Comparison of ENCODE assay signal across 14 cellular contexts in the genomic region with DNA sequence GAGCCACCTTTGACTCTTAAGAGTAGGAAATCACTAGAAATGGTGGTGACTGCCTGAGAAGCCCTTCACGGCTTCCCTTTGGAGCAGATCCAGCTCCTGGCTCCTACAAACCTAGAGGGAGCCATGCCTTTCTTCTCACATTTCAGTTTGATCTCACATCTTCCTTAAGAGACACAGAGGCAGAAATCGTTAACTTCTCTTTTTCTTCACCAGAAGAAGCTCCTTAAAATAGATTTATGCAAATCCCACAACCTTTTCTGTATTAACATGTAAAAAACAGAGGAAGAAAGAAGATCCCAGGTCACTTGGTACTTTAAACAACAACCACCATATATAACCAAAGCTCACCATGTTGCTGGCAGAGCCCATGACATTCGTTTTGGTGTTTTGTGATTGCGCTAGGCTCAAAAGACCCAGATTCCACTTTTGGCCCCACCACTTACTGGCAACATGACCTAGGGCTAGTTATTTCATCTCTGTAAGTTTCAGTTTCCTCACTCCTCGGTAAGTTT. TPM values are rescaled to one million over a fixed set of nuclear protein-coding genes. Genes with fewer than 3 reads are reported as not detected.
DNase-seq lines count a peak whose midpoint lies in the region; ATAC-seq, FAIRE-seq and TF ChIP-seq lines count a peak whose summit lies in the region.
"Had no signal": no experiment of that assay in that cellular context is flagged by ENCODE, and none has a peak within 500 bp of the region (broad histone marks: within the 10 kb centered on the region; RNA-seq: fewer than 3 reads in every experiment).

No MANE protein-coding gene starts in this region.

- TF ChIP-seq CTCF in GM12878 (IDR thresholded peaks at IDR 0.05 in 2 of 3, conservative IDR thresholded peaks at IDR 0.05 in 1 of 3; ENCODE audit: control insufficient read depth in 2 of 3, extremely low read depth in 1 of 3, insufficient read depth in 1 of 3, low read depth in 3 of 3, low read length in 3 of 3) (no peak), lower lobe of right lung (IDR thresholded peaks at IDR 0.05) (no peak), colonic mucosa (IDR thresholded peaks at IDR 0.05) (no peak)

- H3K27me3 ChIP-seq in GM12878 (replicated peaks in 1 of 2; ENCODE audit: control insufficient read depth in 2 of 2, insufficient read depth in 2 of 2, low read length in 1 of 2): no peaks in the 10 kb centered on the region
- peaks cover 65% of the 10 kb centered on the region for H3K27me3 ChIP-seq in lower lobe of right lung (ENCODE audit: low read depth)
- peaks cover 19% of the 10 kb centered on the region for H3K27me3 ChIP-seq in colonic mucosa
- H3K27me3 ChIP-seq: testis had no signal

- BruUV-seq in GM12878 (replicated peaks; lab: Mats Ljungman, UMichigan): TSS peak; percentile 6

- peak overlapping the region; percentile 84 for H3K4me2 ChIP-seq in GM12878 (ENCODE audit: control insufficient read depth, insufficient read depth)

- H3K36me3 ChIP-seq in GM12878 (ENCODE audit: control insufficient read depth in 2 of 2, insufficient read depth in 2 of 2, low read length in 1 of 2) (peaks cover 19 to 24% of the 10 kb centered on the region in 2 experiments; a peak in 3 of 4 replicates), lower lobe of right lung (no peaks in the 10 kb centered on the region), colonic mucosa (no peaks in the 10 kb centered on the region)

- RAD21 ChIA-PET in GM12878 (lab: Charles Lee; ENCODE audit: unreplicated experiment): interaction anchor here (0.7 to 2.8 kb wide), 16 partner anchors 8 to 337 kb away, joined by 3 to 62 read pairs (median 6); no protein-coding TSS in a partner anchor

- no peaks in the 10 kb centered on the region for H4K20me1 ChIP-seq in GM12878 (ENCODE audit: control insufficient read depth, insufficient read depth)

- TF ChIP-seq POLR2A in GM12878 (IDR thresholded peaks at IDR 0.05; ENCODE audit: low read depth, low read length): peak; percentile 38

- in situ Hi-C loops in GM12878 (cut with MboI): no loop called here

- H3K9ac ChIP-seq in GM12878 (ENCODE audit: control insufficient read depth, insufficient read depth, low read length) (peak overlapping the region; percentile 67), colonic mucosa (ENCODE audit: low read depth in 2 of 2, low read length in 2 of 2) (no peak overlapping the region)

- TF ChIP-seq EP300 in GM12878 (IDR thresholded peaks at IDR 0.05; ENCODE audit: borderline replicate concordance in 1 of 2, control insufficient read depth in 1 of 2, low read depth in 2 of 2, low read length in 2 of 2): no peak

- intact Hi-C loops in GM12878 (cut with micrococcal nuclease; ENCODE audit: unreplicated experiment): loop anchor here (10.0 kb wide), 1 partner anchor 60 kb away; no protein-coding TSS in a partner anchor
- intact Hi-C loops in lower lobe of right lung (cut with DNase I): no loop called here
- intact Hi-C loops in colonic mucosa (cut with DNase I): no loop called here

- CTCF ChIA-PET in GM12878 (lab: Yijun Ruan, JAX): interaction anchor here (0.8 to 9.4 kb wide), 18 partner anchors 9 to 404 kb away, joined by 3 to 140 read pairs (median 4); no protein-coding TSS in a partner anchor

- FAIRE-seq in GM12878 (lab: Jason Lieb, UNC): no peak

- DNase-seq in GM12878 (ENCODE audit: low read depth, low spot score) (no peak), lower lobe of right lung (no peak), NCI-H2081 (lab: John Stamatoyannopoulos, UW) (no peak), colonic mucosa (no peak)
- DNase-seq: caudate nucleus, head of caudate nucleus, left colon, NCI-H226, testis had no signal

- POLR2A ChIA-PET in GM12878 (lab: Charles Lee): interaction anchor here (0.7 to 17.3 kb wide), 15 partner anchors 10 to 407 kb away, joined by 3 to 354 read pairs (median 5); partner anchors contain the start of gene PAX5

- H3K4me1 ChIP-seq in GM12878 (ENCODE audit: control insufficient read depth, insufficient read depth, low read length): peaks cover 92% of the 10 kb centered on the region
- H3K4me1 ChIP-seq in lower lobe of right lung: no peaks in the 10 kb centered on the region
- no peaks in the 10 kb centered on the region for H3K4me1 ChIP-seq in colonic mucosa

- H2AFZ ChIP-seq in GM12878 (ENCODE audit: control insufficient read depth, low read depth, low read length): no peak overlapping the region

- SMC1A ChIA-PET in GM12878 (lab: Charles Lee; ENCODE audit: uncharacterized antibody, unreplicated experiment): interaction anchor here (0.6 to 12.3 kb wide), 30 partner anchors 8 to 407 kb away, joined by 3 to 227 read pairs (median 4); no protein-coding TSS in a partner anchor

- ATAC-seq in GM18498 (IDR thresholded peaks at IDR 0.05; ENCODE audit: unreplicated experiment) (peak; percentile 36), GM19468 (IDR thresholded peaks at IDR 0.05; ENCODE audit: extremely low read depth, unreplicated experiment) (peak; percentile 15), HG03442 (IDR thresholded peaks at IDR 0.05; ENCODE audit: unreplicated experiment) (peak; percentile 27), GM12878 (peak; percentile 47), lower lobe of right lung (no peak)
- ATAC-seq: left colon had no signal

- H3K9me3 ChIP-seq in GM12878 (replicated peaks; ENCODE audit: control insufficient read depth, insufficient read depth, low read length): no peaks in the 10 kb centered on the region
- H3K9me3 ChIP-seq in lower lobe of right lung: no peaks in the 10 kb centered on the region
- H3K9me3 ChIP-seq in colonic mucosa: no peaks in the 10 kb centered on the region
- H3K9me3 ChIP-seq: testis had no signal

- H3K27ac ChIP-seq in GM12878 (ENCODE audit: control insufficient read depth, insufficient read depth) (peak overlapping the region; percentile 98), lower lobe of right lung (no peak overlapping the region), colonic mucosa (no peak overlapping the region)
- H3K27ac ChIP-seq: testis had no signal

- WGBS in GM12878 (ENCODE audit: insufficient coverage, insufficient replicate concordance, low lambda C conversion rate, missing lambda C conversion rate): 1% methylated on average over 5 of the region's 5 CpGs

- H3K4me3 ChIP-seq in GM12878 (peak overlapping the region; percentile 27; the same call in 1 of the 2 replicates), lower lobe of right lung (no peak overlapping the region), colonic mucosa (no peak overlapping the region)
- H3K4me3 ChIP-seq: testis had no signal

- no peak for TF ChIP-seq RAD21 in GM12878 (IDR thresholded peaks at IDR 0.05; ENCODE audit: insufficient read depth, low read depth, low read length)

- H3K79me2 ChIP-seq in GM12878 (ENCODE audit: control insufficient read depth, insufficient read depth, low read length): peaks cover 86% of the 10 kb centered on the region

TF ChIP-seq in GM12878, 131 proteins besides CTCF, POLR2A, EP300 and RAD21 (continues in another document):
- no peak for TF ChIP-seq JUND (IDR thresholded peaks at IDR 0.05; ENCODE audit: low read depth, low read length)
- TF ChIP-seq, protein P1, sequence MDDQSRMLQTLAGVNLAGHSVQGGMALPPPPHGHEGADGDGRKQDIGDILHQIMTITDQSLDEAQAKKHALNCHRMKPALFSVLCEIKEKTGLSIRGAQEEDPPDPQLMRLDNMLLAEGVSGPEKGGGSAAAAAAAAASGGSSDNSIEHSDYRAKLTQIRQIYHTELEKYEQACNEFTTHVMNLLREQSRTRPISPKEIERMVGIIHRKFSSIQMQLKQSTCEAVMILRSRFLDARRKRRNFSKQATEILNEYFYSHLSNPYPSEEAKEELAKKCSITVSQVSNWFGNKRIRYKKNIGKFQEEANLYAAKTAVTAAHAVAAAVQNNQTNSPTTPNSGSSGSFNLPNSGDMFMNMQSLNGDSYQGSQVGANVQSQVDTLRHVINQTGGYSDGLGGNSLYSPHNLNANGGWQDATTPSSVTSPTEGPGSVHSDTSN (IDR thresholded peaks at IDR 0.05; ENCODE audit: insufficient replicate concordance, low read depth, low read length): no peak
- TF ChIP-seq, protein P2, sequence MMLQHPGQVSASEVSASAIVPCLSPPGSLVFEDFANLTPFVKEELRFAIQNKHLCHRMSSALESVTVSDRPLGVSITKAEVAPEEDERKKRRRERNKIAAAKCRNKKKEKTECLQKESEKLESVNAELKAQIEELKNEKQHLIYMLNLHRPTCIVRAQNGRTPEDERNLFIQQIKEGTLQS (IDR thresholded peaks at IDR 0.05; ENCODE audit: borderline replicate concordance, extremely low read depth, low read depth, low read length): no peak
- TF ChIP-seq SMAD5 (IDR thresholded peaks at IDR 0.05; ENCODE audit: low read depth): no peak; the same call in 1 of the 2 replicates
- no peak for TF ChIP-seq FOS (IDR thresholded peaks at IDR 0.05; ENCODE audit: borderline replicate concordance, extremely low read depth, insufficient read length)
- TF ChIP-seq NFYA (IDR thresholded peaks at IDR 0.05; ENCODE audit: borderline replicate concordance, low read depth, low read length): no peak
- TF ChIP-seq CREM (IDR thresholded peaks at IDR 0.05; ENCODE audit: low read depth): peak; percentile 31; the same call in 1 of the 2 replicates
- no peak for TF ChIP-seq SUPT20H (IDR thresholded peaks at IDR 0.05; ENCODE audit: borderline replicate concordance, control insufficient read depth, low read depth, low read length)
- no peak for TF ChIP-seq POLR2AphosphoS2 (IDR thresholded peaks at IDR 0.05; ENCODE audit: low read depth, low read length)
- no peak; a peak in 1 of 4 replicates for TF ChIP-seq ETV6 (conservative IDR thresholded peaks at IDR 0.05 in 1 of 2, IDR thresholded peaks at IDR 0.05 in 1 of 2; ENCODE audit: borderline replicate concordance in 1 of 2, low read depth in 1 of 2)

RNA-seq across cellular contexts. Expression of gene PAX5, which starts 29.6 kb away (rescaled TPM):
- 196 and 209 TPM in 2 replicates for total RNA-seq in GM12878 (2013; cell fraction: nucleolus; rRNA removed)
- total RNA-seq in GM12878 (2014; rRNA removed) (45.7 and 45.9 TPM in 2 replicates), GM12878 (2014; rRNA removed; fragmentation: Illumina TruSeq; extraction: Trizol) (27.3 and 28.1 TPM in 2 replicates), GM12878 (2021) (118 and 123 TPM in 2 replicates), lower lobe of right lung (0.18 TPM), colonic mucosa (under 1 TPM; 0.08 to 0.32 TPM)
- polyA plus RNA-seq in GM12878 (2011; ENCODE audit: low read depth): 24.5 TPM
- polyA plus RNA-seq in GM12878 (2011; rRNA removed) (12.7 and 23.6 TPM in 2 replicates), GM12878 (2014; fragmentation: Illumina TruSeq; extraction: Trizol) (29.9 and 48.1 TPM in 2 replicates), GM12878 (2014; fragmentation: Nextera tagmentation; extraction: Ambion mirVana) (1 to 10 TPM; 2.2 to 2.4 TPM), GM12878 (2014; rRNA removed) (36.8 and 44.5 TPM in 2 replicates), GM12878 (2016; fragmentation: Nextera tagmentation; extraction: Ambion mirVana) (10 to 100 TPM; 31.2 to 32.6 TPM)
- polyA plus RNA-seq in GM12878 (2011; cell fraction: cytosol; rRNA removed): 26.7 and 29.9 TPM in 2 replicates
- polyA plus RNA-seq in GM12878 (2011; cell fraction: nucleus; rRNA removed): 57.1 and 80.5 TPM in 2 replicates
- polyA plus RNA-seq in GM12878 (2012): 41.7 and 47.1 TPM in 2 replicates
- 57.6 and 59.1 TPM in 2 replicates for polyA minus RNA-seq in GM12878 (2011; rRNA and poly(A)+ RNA removed)
- polyA minus RNA-seq in GM12878 (2011; cell fraction: cytosol; rRNA and poly(A)+ RNA removed): 23.0 and 30.2 TPM in 2 replicates
- polyA minus RNA-seq in GM12878 (2011; cell fraction: nucleus; rRNA and poly(A)+ RNA removed): 66.4 and 122 TPM in 2 replicates
- total RNA-seq: H4, LHCN-M2 had no signal

Comparison
In these comparisons a context has a peak if more than half of its experiments do, and no peak if none do; other contexts are left out.
1. ATAC-seq: peak in GM18498 (single experiment), GM19468 (single experiment), HG03442 (single experiment) and GM12878 (single experiment); none in lower lobe of right lung (0 of 2).
2. RNA of gene PAX5, which starts 29.6 kb away (total RNA-seq): 27.3 to 209 TPM in GM12878; 0.08 to 0.32 TPM in colonic mucosa and 0.18 TPM in lower lobe of right lung (single experiment); every median in the first group is over 10 times any median in the second.